Comparison of ENCODE assay signal across 10 cellular contexts in genomic region chr1:223621312-223621734, GRCh38.
DNase-seq lines count a peak whose midpoint lies in the region; ATAC-seq and TF ChIP-seq lines count a peak whose summit lies in the region.
"Had no signal": no experiment of that assay in that cellular context is flagged by ENCODE, and none has a peak within 500 bp of the region (broad histone marks: within the 10 kb centered on the region; RNA-seq: fewer than 3 reads in every experiment).

No MANE protein-coding gene starts in this region.

- TF ChIP-seq CTCF in GM10248 (IDR thresholded peaks at IDR 0.05; ENCODE audit: control extremely low read depth, extremely low read depth, low read depth, missing control alignments), result no peak

- CTCF ChIA-PET in GM10248 (lab: Yijun Ruan, JAX), result interaction anchor here (1.0 to 5.1 kb wide), 3 partner anchors 10 to 64 kb away, joined by 3 to 29 read pairs (median 4); no protein-coding TSS in a partner anchor

- ATAC-seq in GM19372 (IDR thresholded peaks at IDR 0.05; ENCODE audit: low read depth, unreplicated experiment), result peak; percentile 68
- peak; percentile 77 for ATAC-seq in HG03025 (IDR thresholded peaks at IDR 0.05; ENCODE audit: low FRiP score, unreplicated experiment)

- DNase-seq in GM10248 (ENCODE audit: extremely low spot score) (peak; percentile 58), SKM-1 (lab: John Stamatoyannopoulos, UW; ENCODE audit: unreplicated experiment) (peak; percentile 82), NCI-H187 treated with DMSO at 0.1 percent for 48 hours (lab: John Stamatoyannopoulos, UW) (no peak), AG08396 (ENCODE audit: low spot score) (no peak), NCI-H128 (lab: John Stamatoyannopoulos, UW; ENCODE audit: unreplicated experiment) (no peak)
- DNase-seq in stimulated activated CD4-positive, alpha-beta T cell treated with anti-CD3 and anti-CD28 coated beads, Interleukin-2, amount 100 ng/mL, for 48 hours, result no peak
- DNase-seq: dermis blood vessel endothelial cell, MG63 had no signal

- POLR2A ChIA-PET in GM10248 (lab: Yijun Ruan, JAX), result no interaction called here

Comparison
In these comparisons a context has a peak if more than half of its experiments do, and no peak if none do; other contexts are left out.
1. DNase-seq: peak in GM10248 (single experiment) and SKM-1 (single experiment); none in NCI-H187 treated with DMSO at 0.1 percent for 48 hours (single experiment), AG08396 (single experiment), stimulated activated CD4-positive, alpha-beta T cell treated with anti-CD3 and anti-CD28 coated beads, Interleukin-2, amount 100 ng/mL, for 48 hours (0 of 2) and NCI-H128 (single experiment).